Comparison of ENCODE assay signal across 8 cellular contexts in genomic region chr5:157575096-157575872, GRCh38. TPM values are rescaled to one million over a fixed set of nuclear protein-coding genes. Genes with fewer than 3 reads are reported as not detected.
DNase-seq lines count a peak whose midpoint lies in the region; ATAC-seq and TF ChIP-seq lines count a peak whose summit lies in the region.

Gene ADAM19 (minus strand): TSS chr5:157575775. CDS start chr5:157575696, 79 bp downstream.

- no peaks in the 10 kb centered on the region for H3K27me3 ChIP-seq in colonic mucosa

- no peaks in the 10 kb centered on the region for H3K36me3 Mint-ChIP-seq in WTC11

- peak within 1 kb of the TSS; percentile 43; the same call in 1 of the 2 replicates for H3K27ac Mint-ChIP-seq in WTC11

- peak within 1 kb of the TSS; percentile 77 for H3K27ac ChIP-seq in colonic mucosa

- ATAC-seq in WTC11 = peak; percentile 81
- ATAC-seq in left lobe of liver = peak; percentile 82

- peak within 1 kb of the TSS; percentile 66 to 87 for H3K9ac ChIP-seq in colonic mucosa (ENCODE audit: low read depth in 2 of 2, low read length in 2 of 2)

- peak within 1 kb of the TSS; percentile 97 for H3K4me3 Mint-ChIP-seq in WTC11

- intact Hi-C loops in colonic mucosa (cut with DNase I) = no loop called here

- POLR2A ChIA-PET in WTC11 (lab: Charles Lee) = no interaction called here

- TF ChIP-seq CTCF in WTC11 (IDR thresholded peaks at IDR 0.05) (no peak), colonic mucosa (IDR thresholded peaks at IDR 0.05) (no peak)

- CTCF ChIA-PET in WTC11 (lab: Charles Lee) = interaction anchor here (1.1 kb wide), 1 partner anchor 13 kb away, joined by 3 read pairs; no protein-coding TSS in a partner anchor

- H3K27me3 Mint-ChIP-seq in WTC11 (ENCODE audit: low read depth) = peaks cover 29% of the 10 kb centered on the region

- H3K9me3 Mint-ChIP-seq in WTC11 = no peaks in the 10 kb centered on the region; the same call in 1 of the 2 replicates

- peaks cover 53% of the 10 kb centered on the region for H3K4me1 Mint-ChIP-seq in WTC11

- no peaks in the 10 kb centered on the region for H3K36me3 ChIP-seq in colonic mucosa

- TF ChIP-seq RAD21 in Ishikawa (IDR thresholded peaks at IDR 0.05; ENCODE audit: low read depth) = no peak

- H3K4me1 ChIP-seq in colonic mucosa = no peaks in the 10 kb centered on the region

- peak within 1 kb of the TSS; percentile 75 for H3K4me3 ChIP-seq in colonic mucosa

- peak; percentile 12 for DNase-seq in NCI-H146 (lab: John Stamatoyannopoulos, UW)
- no peak for DNase-seq in NCI-H146 treated with DMSO at 0.1 percent for 48 hours (lab: John Stamatoyannopoulos, UW; ENCODE audit: unreplicated experiment)
- peak; percentile 73 for DNase-seq in WTC11 (ENCODE audit: low spot score)
- no peak for DNase-seq in colonic mucosa
- peak; percentile 52 for DNase-seq in left lobe of liver (ENCODE audit: low spot score)
- peak; percentile 38 for DNase-seq in stimulated activated CD8-positive, alpha-beta memory T cell treated with anti-CD3 and anti-CD28 coated beads, Interleukin-12 subunit alpha, Interleukin-12 subunit beta, amount 100 ng/mL, for 4 hours (ENCODE audit: low read depth)
- DNase-seq in cortex of kidney (lab: John Stamatoyannopoulos, UW) = no peak

- H3K9me3 ChIP-seq in colonic mucosa = no peaks in the 10 kb centered on the region

- no peak for TF ChIP-seq EP300 in Ishikawa (IDR thresholded peaks at IDR 0.05; ENCODE audit: borderline replicate concordance)

TF ChIP-seq in Ishikawa, 13 proteins besides CTCF, POLR2A, EP300 and RAD21:
- peak; percentile 39 for TF ChIP-seq MAX (IDR thresholded peaks at IDR 0.05)
- no peak for TF ChIP-seq TAF1 (IDR thresholded peaks at IDR 0.05; ENCODE audit: low read depth)
- no peak for TF ChIP-seq CEBPB (IDR thresholded peaks at IDR 0.05)
- TF ChIP-seq TEAD4 (IDR thresholded peaks at IDR 0.05) = no peak
- TF ChIP-seq NFIC (IDR thresholded peaks at IDR 0.05) = no peak
- peak; percentile 38; the same call in 1 of the 2 replicates for TF ChIP-seq ZBTB7A (IDR thresholded peaks at IDR 0.05; ENCODE audit: low read depth)
TF ChIP-seq in Ishikawa: peak in this region for 2.

TF ChIP-seq in WTC11, 78 proteins besides CTCF, POLR2A, EP300 and RAD21 (continues in another document):
- TF ChIP-seq JUN (CRISPR knock-in tag; IDR thresholded peaks at IDR 0.05) (no peak), OVOL2 (CRISPR knock-in tag; IDR thresholded peaks at IDR 0.05; ENCODE audit: borderline replicate concordance) (no peak), ETV6 (CRISPR knock-in tag; IDR thresholded peaks at IDR 0.05) (no peak), AR (CRISPR knock-in tag; IDR thresholded peaks at IDR 0.05) (no peak), TCF7 (CRISPR knock-in tag; IDR thresholded peaks at IDR 0.05; ENCODE audit: low read depth) (0 out of 2 replicates have a peak, but pooled peaks have one; percentile 10), GTF2I (CRISPR knock-in tag; conservative IDR thresholded peaks at IDR 0.05) (no peak), NR3C1 (CRISPR knock-in tag; conservative IDR thresholded peaks at IDR 0.05; ENCODE audit: low read depth) (no peak), ATF1 (CRISPR knock-in tag; IDR thresholded peaks at IDR 0.05) (no peak), ZNF423 (CRISPR knock-in tag; IDR thresholded peaks at IDR 0.05) (no peak), NR1H2 (CRISPR knock-in tag; IDR thresholded peaks at IDR 0.05) (no peak), RORB (CRISPR knock-in tag; IDR thresholded peaks at IDR 0.05) (no peak), PRRX2 (CRISPR knock-in tag; IDR thresholded peaks at IDR 0.05) (no peak), ZBTB21 (CRISPR knock-in tag; IDR thresholded peaks at IDR 0.05; ENCODE audit: borderline replicate concordance) (no peak), FOXJ3 (CRISPR knock-in tag; IDR thresholded peaks at IDR 0.05; ENCODE audit: borderline replicate concordance) (no peak), NFE2L1 (CRISPR knock-in tag; IDR thresholded peaks at IDR 0.05) (no peak), NR2C2 (CRISPR knock-in tag; IDR thresholded peaks at IDR 0.05) (no peak), CREB1 (CRISPR knock-in tag; IDR thresholded peaks at IDR 0.05) (no peak), NFYB (CRISPR knock-in tag; conservative IDR thresholded peaks at IDR 0.05; ENCODE audit: low read depth) (no peak), SOX15 (CRISPR knock-in tag; IDR thresholded peaks at IDR 0.05) (no peak), ELF4 (CRISPR knock-in tag; IDR thresholded peaks at IDR 0.05; ENCODE audit: low read depth) (no peak), ZNF138 (CRISPR knock-in tag; conservative IDR thresholded peaks at IDR 0.05) (no peak), USF1 (CRISPR knock-in tag; IDR thresholded peaks at IDR 0.05) (no peak)
- TF ChIP-seq, protein P1, sequence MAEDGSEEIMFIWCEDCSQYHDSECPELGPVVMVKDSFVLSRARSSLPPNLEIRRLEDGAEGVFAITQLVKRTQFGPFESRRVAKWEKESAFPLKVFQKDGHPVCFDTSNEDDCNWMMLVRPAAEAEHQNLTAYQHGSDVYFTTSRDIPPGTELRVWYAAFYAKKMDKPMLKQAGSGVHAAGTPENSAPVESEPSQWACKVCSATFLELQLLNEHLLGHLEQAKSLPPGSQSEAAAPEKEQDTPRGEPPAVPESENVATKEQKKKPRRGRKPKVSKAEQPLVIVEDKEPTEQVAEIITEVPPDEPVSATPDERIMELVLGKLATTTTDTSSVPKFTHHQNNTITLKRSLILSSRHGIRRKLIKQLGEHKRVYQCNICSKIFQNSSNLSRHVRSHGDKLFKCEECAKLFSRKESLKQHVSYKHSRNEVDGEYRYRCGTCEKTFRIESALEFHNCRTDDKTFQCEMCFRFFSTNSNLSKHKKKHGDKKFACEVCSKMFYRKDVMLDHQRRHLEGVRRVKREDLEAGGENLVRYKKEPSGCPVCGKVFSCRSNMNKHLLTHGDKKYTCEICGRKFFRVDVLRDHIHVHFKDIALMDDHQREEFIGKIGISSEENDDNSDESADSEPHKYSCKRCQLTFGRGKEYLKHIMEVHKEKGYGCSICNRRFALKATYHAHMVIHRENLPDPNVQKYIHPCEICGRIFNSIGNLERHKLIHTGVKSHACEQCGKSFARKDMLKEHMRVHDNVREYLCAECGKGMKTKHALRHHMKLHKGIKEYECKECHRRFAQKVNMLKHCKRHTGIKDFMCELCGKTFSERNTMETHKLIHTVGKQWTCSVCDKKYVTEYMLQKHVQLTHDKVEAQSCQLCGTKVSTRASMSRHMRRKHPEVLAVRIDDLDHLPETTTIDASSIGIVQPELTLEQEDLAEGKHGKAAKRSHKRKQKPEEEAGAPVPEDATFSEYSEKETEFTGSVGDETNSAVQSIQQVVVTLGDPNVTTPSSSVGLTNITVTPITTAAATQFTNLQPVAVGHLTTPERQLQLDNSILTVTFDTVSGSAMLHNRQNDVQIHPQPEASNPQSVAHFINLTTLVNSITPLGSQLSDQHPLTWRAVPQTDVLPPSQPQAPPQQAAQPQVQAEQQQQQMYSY (CRISPR knock-in tag; IDR thresholded peaks at IDR 0.05) = peak; percentile 50
- TF ChIP-seq, protein P2, sequence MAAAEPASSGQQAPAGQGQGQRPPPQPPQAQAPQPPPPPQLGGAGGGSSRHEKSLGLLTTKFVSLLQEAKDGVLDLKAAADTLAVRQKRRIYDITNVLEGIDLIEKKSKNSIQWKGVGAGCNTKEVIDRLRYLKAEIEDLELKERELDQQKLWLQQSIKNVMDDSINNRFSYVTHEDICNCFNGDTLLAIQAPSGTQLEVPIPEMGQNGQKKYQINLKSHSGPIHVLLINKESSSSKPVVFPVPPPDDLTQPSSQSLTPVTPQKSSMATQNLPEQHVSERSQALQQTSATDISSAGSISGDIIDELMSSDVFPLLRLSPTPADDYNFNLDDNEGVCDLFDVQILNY (CRISPR knock-in tag; IDR thresholded peaks at IDR 0.05) = peak; percentile 82

RNA-seq across cellular contexts. Expression of gene ADAM19, which starts in this region (rescaled TPM):
- total RNA-seq in WTC11 (2021) (19.2 to 28.6 TPM (median 20.7 TPM) in 3 replicates), colonic mucosa (10 to 100 TPM in 1 of 2 donors, 1 to 10 TPM in 1; 2.9 to 12.8 TPM), left lobe of liver (2.9 TPM)

Comparison
In these comparisons a context has a peak if more than half of its experiments do, and no peak if none do; other contexts are left out.
1. DNase-seq: peak in NCI-H146 (single experiment), WTC11 (single experiment), left lobe of liver (single experiment) and stimulated activated CD8-positive, alpha-beta memory T cell treated with anti-CD3 and anti-CD28 coated beads, Interleukin-12 subunit alpha, Interleukin-12 subunit beta, amount 100 ng/mL, for 4 hours (single experiment); none in NCI-H146 treated with DMSO at 0.1 percent for 48 hours (single experiment), colonic mucosa (single experiment) and cortex of kidney (single experiment).